8 cellular contexts compared by ENCODE assay signal in genomic region chr10:122373713-122374112, GRCh38. TPM values are rescaled to one million over a fixed set of nuclear protein-coding genes. Genes with fewer than 3 reads are reported as not detected.
DNase-seq lines count a peak whose midpoint lies in the region; ATAC-seq and TF ChIP-seq lines count a peak whose summit lies in the region.

No MANE protein-coding gene starts in this region.

- peaks cover 12% of the 10 kb centered on the region for H3K27me3 ChIP-seq in H7 (ENCODE audit: control insufficient read depth, insufficient read depth, low read length)

- DNase-seq in H7 (no peak), T-cell (peak in 3 of 34 experiments; percentile 4 to 7 (median 6)), fibroblast of mammary gland (ENCODE audit: low read depth) (no peak), osteocyte (ENCODE audit: extremely low spot score, unreplicated experiment) (no peak), NCI-H2029 (lab: John Stamatoyannopoulos, UW) (no peak), GM10248 (ENCODE audit: extremely low spot score) (no peak)

- POLR2A ChIA-PET in T-cell (lab: Charles Lee), result interaction anchor here (0.6 to 1.4 kb wide), 5 partner anchors 34 to 635 kb away, joined by 3 to 7 read pairs (median 3); partner anchors contain the start of gene IKZF5 (in 1 of the 2)
- POLR2A ChIA-PET in GM10248 (lab: Yijun Ruan, JAX), result interaction anchor here (0.9 kb wide), 1 partner anchor 81 kb away, joined by 3 read pairs; no protein-coding TSS in a partner anchor

- CTCF ChIA-PET in T-cell (lab: Charles Lee), result interaction anchor here (0.6 to 1.5 kb wide), 5 partner anchors 16 to 61 kb away, joined by 3 to 8 read pairs (median 4); no protein-coding TSS in a partner anchor
- CTCF ChIA-PET in GM10248 (lab: Yijun Ruan, JAX), result interaction anchor here (1.0 to 1.9 kb wide), 6 partner anchors 13 to 74 kb away, joined by 3 to 8 read pairs (median 4); no protein-coding TSS in a partner anchor

- H3K4me3 ChIP-seq in H7 (ENCODE audit: insufficient read depth, low read depth, low read length), result peak overlapping the region; percentile 72
- peak overlapping the region; percentile 67 for H3K4me3 ChIP-seq in fibroblast of mammary gland (ENCODE audit: control insufficient read depth, low read depth, low read length)

- ATAC-seq in T-cell (replicated peaks in 1 of 4), result no peak
- ATAC-seq in GM21717 (IDR thresholded peaks at IDR 0.05; ENCODE audit: unreplicated experiment), result no peak
- no peak for ATAC-seq in HG02870 (IDR thresholded peaks at IDR 0.05; ENCODE audit: unreplicated experiment)

- H3K4me1 Mint-ChIP-seq in T-cell (peaks cover 33 to 40% (median 35%) of the 10 kb centered on the region in 3 donors), osteocyte (ENCODE audit: unreplicated experiment) (peaks cover 40% of the 10 kb centered on the region)

- H3K36me3 Mint-ChIP-seq in T-cell, result no peaks in the 10 kb centered on the region
- peaks cover under 1% of the 10 kb centered on the region for H3K36me3 Mint-ChIP-seq in osteocyte (ENCODE audit: unreplicated experiment)

- H3K4me3 Mint-ChIP-seq in T-cell (peak overlapping the region; percentile 86 to 92 (median 89)), osteocyte (ENCODE audit: unreplicated experiment) (peak overlapping the region; percentile 87)

- H3K36me3 ChIP-seq in H7 (replicated peaks; ENCODE audit: control insufficient read depth, insufficient read depth, low read length), result no peaks in the 10 kb centered on the region

- TF ChIP-seq CTCF in fibroblast of mammary gland (conservative IDR thresholded peaks at IDR 0.05; ENCODE audit: control insufficient read depth, insufficient read depth, low read depth, low read length) (no peak), osteocyte (IDR thresholded peaks at IDR 0.05) (no peak), GM10248 (IDR thresholded peaks at IDR 0.05; ENCODE audit: control extremely low read depth, extremely low read depth, low read depth, missing control alignments) (no peak)

- peaks cover 0 to 11% of the 10 kb centered on the region in 2 donors for H3K27me3 Mint-ChIP-seq in T-cell
- H3K27me3 Mint-ChIP-seq in osteocyte (ENCODE audit: unreplicated experiment), result no peaks in the 10 kb centered on the region

- H3K9me3 Mint-ChIP-seq in T-cell (no peaks in the 10 kb centered on the region), osteocyte (ENCODE audit: unreplicated experiment) (no peaks in the 10 kb centered on the region)

- H3K27ac Mint-ChIP-seq in T-cell (peak overlapping the region; percentile 83 to 86), osteocyte (ENCODE audit: unreplicated experiment) (peak overlapping the region; percentile 75)

RNA-seq across cellular contexts. Expression of gene PLEKHA1, which starts 0.8 kb away (rescaled TPM):
- total RNA-seq in H7 (2014; rRNA removed; shearing (Covaris generic)), result 28.5 and 38.2 TPM in 2 replicates
- total RNA-seq in T-cell, result 10 to 100 TPM; 36.8 to 58.6 (median 40.5) TPM
- 62.8 and 66.9 TPM in 2 replicates for total RNA-seq in osteocyte
